In the genomic region with DNA sequence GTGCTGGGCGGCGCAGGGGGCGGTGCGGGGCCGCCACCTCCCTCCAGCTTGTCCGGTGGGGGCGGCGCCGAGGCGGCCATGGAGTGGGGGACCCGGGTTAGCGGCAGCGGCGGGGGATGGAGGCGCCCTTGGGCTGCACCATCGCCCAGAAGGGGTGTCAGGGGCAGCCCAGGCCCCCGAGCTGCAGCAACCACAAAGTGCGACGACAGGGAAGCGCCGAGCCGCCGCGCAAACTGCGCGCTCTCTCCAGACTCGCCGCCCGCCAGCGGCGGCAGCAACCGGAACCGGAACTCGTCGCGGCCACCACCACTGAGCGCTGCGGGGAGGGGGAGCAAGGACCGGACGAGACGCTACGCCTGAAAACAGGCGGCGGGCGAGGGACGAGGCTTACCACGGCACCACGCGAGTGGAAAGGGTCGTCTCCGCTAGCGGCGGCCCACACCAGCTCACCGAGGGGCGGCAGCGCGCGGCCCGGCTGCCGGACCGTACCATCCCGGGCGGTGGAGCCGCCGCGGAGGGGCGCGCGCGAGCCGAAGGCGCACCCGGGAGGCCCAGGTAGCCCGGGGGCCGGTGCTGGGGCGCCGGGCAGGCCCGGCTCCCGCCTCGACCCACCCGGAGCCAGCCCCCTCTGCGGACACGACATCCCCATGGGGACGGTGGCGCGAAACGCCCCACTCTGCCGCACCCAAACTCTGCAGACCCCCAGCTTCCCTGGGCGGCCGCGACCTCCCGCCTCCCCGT, we compare ENCODE assay signal across 1 cellular context.
TF ChIP-seq lines count a peak whose summit lies in the region.

A gene with protein sequence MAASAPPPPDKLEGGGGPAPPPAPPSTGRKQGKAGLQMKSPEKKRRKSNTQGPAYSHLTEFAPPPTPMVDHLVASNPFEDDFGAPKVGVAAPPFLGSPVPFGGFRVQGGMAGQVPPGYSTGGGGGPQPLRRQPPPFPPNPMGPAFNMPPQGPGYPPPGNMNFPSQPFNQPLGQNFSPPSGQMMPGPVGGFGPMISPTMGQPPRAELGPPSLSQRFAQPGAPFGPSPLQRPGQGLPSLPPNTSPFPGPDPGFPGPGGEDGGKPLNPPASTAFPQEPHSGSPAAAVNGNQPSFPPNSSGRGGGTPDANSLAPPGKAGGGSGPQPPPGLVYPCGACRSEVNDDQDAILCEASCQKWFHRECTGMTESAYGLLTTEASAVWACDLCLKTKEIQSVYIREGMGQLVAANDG (minus strand): TSS at position 286 of the 741 bp plus-strand sequence. CDS start 206 bp downstream, at position 80.

TF ChIP-seq in SK-N-SH, 30 proteins besides CTCF, POLR2A, EP300 and RAD21 (continued from another document):
- TF ChIP-seq, protein P1, sequence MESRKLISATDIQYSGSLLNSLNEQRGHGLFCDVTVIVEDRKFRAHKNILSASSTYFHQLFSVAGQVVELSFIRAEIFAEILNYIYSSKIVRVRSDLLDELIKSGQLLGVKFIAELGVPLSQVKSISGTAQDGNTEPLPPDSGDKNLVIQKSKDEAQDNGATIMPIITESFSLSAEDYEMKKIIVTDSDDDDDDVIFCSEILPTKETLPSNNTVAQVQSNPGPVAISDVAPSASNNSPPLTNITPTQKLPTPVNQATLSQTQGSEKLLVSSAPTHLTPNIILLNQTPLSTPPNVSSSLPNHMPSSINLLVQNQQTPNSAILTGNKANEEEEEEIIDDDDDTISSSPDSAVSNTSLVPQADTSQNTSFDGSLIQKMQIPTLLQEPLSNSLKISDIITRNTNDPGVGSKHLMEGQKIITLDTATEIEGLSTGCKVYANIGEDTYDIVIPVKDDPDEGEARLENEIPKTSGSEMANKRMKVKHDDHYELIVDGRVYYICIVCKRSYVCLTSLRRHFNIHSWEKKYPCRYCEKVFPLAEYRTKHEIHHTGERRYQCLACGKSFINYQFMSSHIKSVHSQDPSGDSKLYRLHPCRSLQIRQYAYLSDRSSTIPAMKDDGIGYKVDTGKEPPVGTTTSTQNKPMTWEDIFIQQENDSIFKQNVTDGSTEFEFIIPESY (IDR thresholded peaks at IDR 0.05; ENCODE audit: borderline replicate concordance, low read depth) = peak; percentile 23; the same call in 1 of the 2 replicates
- TF ChIP-seq JUND (IDR thresholded peaks at IDR 0.05) = peak; percentile 22; the same call in 1 of the 2 replicates
TF ChIP-seq in SK-N-SH: peak in this region for 10.
